Comparison of ENCODE assay signal across 1 cellular context in the genomic region with DNA sequence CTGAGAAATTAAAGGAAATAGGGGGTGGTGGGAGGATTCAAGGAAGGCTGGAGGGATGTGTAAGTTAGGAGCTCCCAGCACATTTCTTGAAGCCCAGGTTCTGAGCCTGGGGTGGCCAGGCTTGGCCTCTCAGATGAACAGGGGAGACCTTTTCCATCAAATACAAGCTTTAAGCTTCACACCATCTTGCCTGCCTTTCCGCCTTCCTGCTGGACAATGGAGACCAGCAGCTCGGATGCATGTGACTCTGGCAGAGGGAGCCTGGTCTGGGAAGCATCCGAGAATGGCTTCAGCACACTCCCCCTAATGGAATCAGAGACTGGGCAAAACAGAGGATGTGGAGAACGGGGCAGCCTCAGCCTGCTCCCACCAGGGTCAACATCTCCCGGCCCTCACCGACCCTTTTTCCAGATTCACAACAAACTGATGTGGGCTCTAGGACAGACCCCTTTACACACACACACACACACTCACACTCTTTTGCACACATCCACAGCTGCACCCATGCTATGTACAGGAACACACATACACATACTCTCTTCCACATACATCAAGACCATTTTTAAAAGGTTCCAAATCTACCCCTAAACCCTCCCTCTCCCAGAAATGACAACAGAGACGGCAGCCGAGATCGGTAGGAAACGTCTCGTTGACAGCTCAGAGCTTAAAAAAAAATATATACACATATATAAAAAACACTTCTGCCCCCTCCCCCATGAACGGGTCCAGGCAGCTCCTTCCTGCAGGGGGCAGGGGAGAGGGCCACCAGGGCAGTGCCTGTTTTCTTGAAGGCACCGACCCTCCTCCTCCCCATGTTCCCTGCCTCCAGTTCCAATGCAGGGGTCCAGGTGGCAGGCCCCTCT.
TF ChIP-seq lines count a peak whose summit lies in the region.

No MANE protein-coding gene starts in this region.

TF ChIP-seq in HEK293, 187 proteins besides CTCF, POLR2A, EP300 and RAD21 (continued from another document):
- TF ChIP-seq ZNF335 (tag by site-specific recombination; conservative IDR thresholded peaks at IDR 0.05), result 0 out of 2 replicates have a peak, but pooled peaks have one; percentile 19
